15 cellular contexts compared by ENCODE assay signal in genomic region chr12:123655420-123655819, GRCh38. TPM values are rescaled to one million over a fixed set of nuclear protein-coding genes. Genes with fewer than 3 reads are reported as not detected.
DNase-seq lines count a peak whose midpoint lies in the region; ATAC-seq, FAIRE-seq and TF ChIP-seq lines count a peak whose summit lies in the region.
"Had no signal": no experiment of that assay in that cellular context is flagged by ENCODE, and none has a peak within 500 bp of the region (broad histone marks: within the 10 kb centered on the region; RNA-seq: fewer than 3 reads in every experiment).

No MANE protein-coding gene starts in this region.

- H3K4me1 ChIP-seq in KMS-11 (ENCODE audit: low read depth, poor library complexity, severe bottlenecking) (peaks cover 38% of the 10 kb centered on the region), MM.1S (ENCODE audit: low read length) (no peaks in the 10 kb centered on the region), pancreas (no peaks in the 10 kb centered on the region), tibial nerve (no peaks in the 10 kb centered on the region)
- H3K4me1 ChIP-seq: prostate gland had no signal

- H2AFZ ChIP-seq in KMS-11 (ENCODE audit: low read depth) (no peak overlapping the region), MM.1S (ENCODE audit: low read length) (no peak overlapping the region)

- no peaks in the 10 kb centered on the region for H3K27me3 ChIP-seq in KMS-11 (ENCODE audit: insufficient read depth, low read depth)
- H3K27me3 ChIP-seq in MM.1S (replicated peaks; ENCODE audit: insufficient read depth, low read length), result no peaks in the 10 kb centered on the region
- no peaks in the 10 kb centered on the region for H3K27me3 ChIP-seq in pancreas
- no peaks in the 10 kb centered on the region for H3K27me3 ChIP-seq in tibial nerve
- H3K27me3 ChIP-seq: SJSA1 had no signal

- no peak for TF ChIP-seq EP300 in tibial nerve (IDR thresholded peaks at IDR 0.05)

- H3K79me2 ChIP-seq in KMS-11 (ENCODE audit: insufficient read depth, low read depth), result no peaks in the 10 kb centered on the region
- no peaks in the 10 kb centered on the region for H3K79me2 ChIP-seq in MM.1S (ENCODE audit: low read length)

- no peaks in the 10 kb centered on the region for H3F3A ChIP-seq in MM.1S (ENCODE audit: insufficient read depth, low read length)

- no peaks in the 10 kb centered on the region for H3K9me2 ChIP-seq in MM.1S (replicated peaks; ENCODE audit: insufficient read depth, low read length)

- no peak for FAIRE-seq in pancreas (lab: Jason Lieb, UNC)
- FAIRE-seq: islet of Langerhans had no signal

- TF ChIP-seq POLR2A in tibial nerve (IDR thresholded peaks at IDR 0.05), result no peak

- no peaks in the 10 kb centered on the region for H3K36me3 ChIP-seq in KMS-11 (ENCODE audit: insufficient read depth)
- no peaks in the 10 kb centered on the region for H3K36me3 ChIP-seq in MM.1S (replicated peaks; ENCODE audit: insufficient read depth, low read length)
- peaks cover 0 to 19% (median 9%) of the 10 kb centered on the region in 3 donors for H3K36me3 ChIP-seq in pancreas
- H3K36me3 ChIP-seq in tibial nerve, result peaks cover 0 to 77% (median 0%) of the 10 kb centered on the region in 3 donors
- H3K36me3 ChIP-seq: prostate gland had no signal

- no peaks in the 10 kb centered on the region for H4K20me1 ChIP-seq in KMS-11 (ENCODE audit: insufficient read depth)
- no peaks in the 10 kb centered on the region for H4K20me1 ChIP-seq in MM.1S (ENCODE audit: insufficient read depth, low read length)

- in situ Hi-C loops in KBM-7 (cut with MboI; ENCODE audit: low pct_unique_long_range_greater_than_20kb, low sequenced_read_pairs), result no loop called here

- no peak overlapping the region for H3K9ac ChIP-seq in KMS-11
- no peak overlapping the region for H3K9ac ChIP-seq in MM.1S (ENCODE audit: low read length)

- no peak for DNase-seq in MM.1S
- DNase-seq in KBM-7, result no peak
- no peak for DNase-seq in pancreas
- no peak for DNase-seq in tibial nerve (ENCODE audit: low spot score in 2 of 2)
- DNase-seq: activated CD8-positive, alpha-beta T cell treated with anti-CD3 and anti-CD28 coated beads, Interleukin-2, amount 10 ng/mL, durations not matched to agents 7 days and 5 days; amniotic stem cell; DMS53; NCI-H1694 had no signal

- peak overlapping the region; percentile 54 for H3K4me2 ChIP-seq in KMS-11
- H3K4me2 ChIP-seq in MM.1S (ENCODE audit: low read depth, low read length), result no peak overlapping the region

- H3K4me3 ChIP-seq in KMS-11 (IDR thresholded peaks at IDR 0.05; ENCODE audit: insufficient read depth, low read depth, low read length) (no peak overlapping the region), MM.1S (ENCODE audit: low read length) (no peak overlapping the region), pancreas (no peak overlapping the region), tibial nerve (no peak overlapping the region)
- H3K4me3 ChIP-seq: prostate gland, SJSA1 had no signal

- 79 to 88% methylated on average over 5 of the region's 5 CpGs for WGBS in pancreas, 2 donors
- WGBS in tibial nerve, 2 donors, result 85 to 90% methylated on average over 5 of the region's 5 CpGs

- H3K9me3 ChIP-seq in MM.1S (replicated peaks; ENCODE audit: insufficient read depth, low read length) (no peaks in the 10 kb centered on the region), pancreas (no peaks in the 10 kb centered on the region), tibial nerve (no peaks in the 10 kb centered on the region)
- H3K9me3 ChIP-seq: prostate gland, SJSA1 had no signal

- H3K27ac ChIP-seq in KMS-11 (peak overlapping the region; percentile 35; the same call in 1 of the 2 replicates), MM.1S (ENCODE audit: low read length) (no peak overlapping the region), pancreas (no peak overlapping the region), tibial nerve (no peak overlapping the region)
- H3K27ac ChIP-seq: epithelial cell of prostate, prostate gland, SJSA1 had no signal

- peak; percentile 86 for ATAC-seq in GM19351 (IDR thresholded peaks at IDR 0.05; ENCODE audit: unreplicated experiment)
- ATAC-seq in HG02852 (IDR thresholded peaks at IDR 0.05; ENCODE audit: unreplicated experiment), result peak; percentile 73
- no peak for ATAC-seq in pancreas
- ATAC-seq: activated CD8-positive, alpha-beta T cell treated with anti-CD3 and anti-CD28 coated beads, Interleukin-2, amount 10 ng/mL, durations not matched to agents 7 days and 5 days had no signal

- no peak for TF ChIP-seq CTCF in KMS-11 (conservative IDR thresholded peaks at IDR 0.05; ENCODE audit: low read depth, low read length)
- TF ChIP-seq CTCF in MM.1S (IDR thresholded peaks at IDR 0.05; ENCODE audit: low read length), result no peak
- no peak for TF ChIP-seq CTCF in pancreas (IDR thresholded peaks at IDR 0.05)
- no peak for TF ChIP-seq CTCF in tibial nerve (IDR thresholded peaks at IDR 0.05)

- intact Hi-C loops in pancreas (cut with DNase I), result no loop called here

RNA-seq across cellular contexts. Expression of gene TCTN2, which starts 15.5 kb away (rescaled TPM):
- 1 to 10 TPM; 4.2 to 9.9 (median 6.5) TPM for total RNA-seq in pancreas
- 1 to 10 TPM; 4.2 to 8.7 TPM for polyA plus RNA-seq in pancreas
- total RNA-seq in tibial nerve, result 10 to 100 TPM in 3 of 4 donors, 1 to 10 TPM in 1; 7.2 to 20.0 (median 14.9) TPM

RNA-seq across cellular contexts. Expression of gene GTF2H3, which starts 21.8 kb away (rescaled TPM):
- total RNA-seq in pancreas (10 to 100 TPM in 2 of 6 donors, 1 to 10 TPM in 4; 5.3 to 12.4 (median 9.1) TPM), tibial nerve (10 to 100 TPM; 17.7 to 33.5 (median 22.0) TPM)
- 1 to 10 TPM; 2.9 to 4.7 TPM for polyA plus RNA-seq in pancreas

RNA-seq across cellular contexts. Expression of gene EIF2B1, which starts 21.9 kb away (rescaled TPM):
- 10 to 100 TPM; 15.6 to 26.7 (median 22.8) TPM for total RNA-seq in pancreas
- polyA plus RNA-seq in pancreas, result 10 to 100 TPM; 17.5 to 28.6 TPM
- total RNA-seq in tibial nerve, result 100 to 1,000 TPM; 162 to 221 (median 181) TPM

RNA-seq across cellular contexts. Expression of gene DDX55, which starts 53.5 kb away (rescaled TPM):
- total RNA-seq in pancreas (10 to 100 TPM in 3 of 6 donors, 1 to 10 TPM in 3; 6.6 to 13.0 (median 10.1) TPM), tibial nerve (10 to 100 TPM; 16.8 to 53.1 (median 29.3) TPM)
- polyA plus RNA-seq in pancreas, result 10 to 100 TPM; 15.0 to 21.8 TPM

RNA-seq across cellular contexts. Expression of gene ATP6V0A2, which starts 56.7 kb away (rescaled TPM):
- 10 to 100 TPM in 5 of 6 donors, 1 to 10 TPM in 1; 9.6 to 15.5 (median 13.4) TPM for total RNA-seq in pancreas
- polyA plus RNA-seq in pancreas, result 1 to 10 TPM; 4.3 to 5.8 TPM
- total RNA-seq in tibial nerve, result 10 to 100 TPM; 18.8 to 34.2 (median 29.7) TPM

Comparison
In these comparisons a context has a peak if more than half of its experiments do, and no peak if none do; other contexts are left out.
1. ATAC-seq: peak in GM19351 (single experiment) and HG02852 (single experiment); none in pancreas (0 of 4).
2. RNA of gene EIF2B1, which starts 21.9 kb away (total RNA-seq): 162 to 221 TPM in tibial nerve; 15.6 to 26.7 TPM in pancreas; every median in the first group is over 4 times any median in the second.